8 cellular contexts compared by ENCODE assay signal in genomic region chr11:6022954-6023353, GRCh38. TPM values are rescaled to one million over a fixed set of nuclear protein-coding genes. Genes with fewer than 3 reads are reported as not detected.
A peak's percentile ranks its signal among the peaks of the same experiment; 100 is the strongest.
DNase-seq lines count a peak whose midpoint lies in the region; ATAC-seq and TF ChIP-seq lines count a peak whose summit lies in the region.

No MANE protein-coding gene starts in this region.

- 0 to 2% methylated on average over 4 of the region's 4 CpGs for WGBS in body of pancreas, 2 donors
- WGBS in tibial nerve, 2 donors: 2% methylated on average over 4 of the region's 4 CpGs

- no peak overlapping the region for H3K27ac ChIP-seq in body of pancreas
- no peak overlapping the region for H3K27ac ChIP-seq in tibial nerve

- H3K9me3 ChIP-seq in body of pancreas (no peaks in the 10 kb centered on the region), tibial nerve (no peaks in the 10 kb centered on the region)

- TF ChIP-seq EP300 in tibial nerve (IDR thresholded peaks at IDR 0.05): no peak

- no peaks in the 10 kb centered on the region for H3K4me1 Mint-ChIP-seq in activated T-cell treated with anti-CD3 and anti-CD28 coated beads, Interleukin-2, amount 50 U/mL, for 24 hours (ENCODE audit: low read depth)

- H3K4me1 ChIP-seq in body of pancreas (no peaks in the 10 kb centered on the region), tibial nerve (no peaks in the 10 kb centered on the region)

- TF ChIP-seq CTCF in GM20000 (IDR thresholded peaks at IDR 0.05; ENCODE audit: extremely low read depth, missing control alignments) (no peak), body of pancreas (IDR thresholded peaks at IDR 0.05) (peak; percentile 30 to 72 (median 57)), tibial nerve (IDR thresholded peaks at IDR 0.05) (peak; percentile 17 to 58 (median 35))

- no peaks in the 10 kb centered on the region for H3K27me3 ChIP-seq in body of pancreas
- no peaks in the 10 kb centered on the region for H3K27me3 ChIP-seq in tibial nerve

- H3K9me3 Mint-ChIP-seq in activated T-cell treated with anti-CD3 and anti-CD28 coated beads, Interleukin-2, amount 50 U/mL, for 24 hours: no peaks in the 10 kb centered on the region

- H3K4me3 ChIP-seq in body of pancreas (no peak overlapping the region), tibial nerve (no peak overlapping the region)

- H3K27ac Mint-ChIP-seq in activated T-cell treated with anti-CD3 and anti-CD28 coated beads, Interleukin-2, amount 50 U/mL, for 24 hours: no peak overlapping the region

- peak; percentile 1 for DNase-seq in COR-L47 (lab: John Stamatoyannopoulos, UW)
- peak; percentile 20 for DNase-seq in GM20000 (ENCODE audit: low spot score)
- DNase-seq in NCI-H2227 (lab: John Stamatoyannopoulos, UW; ENCODE audit: unreplicated experiment): peak; percentile 58
- peak in 2 of 4 donors; percentile 9 to 58 for DNase-seq in body of pancreas
- peak; percentile 36 for DNase-seq in iris pigment epithelial cell (ENCODE audit: low read depth)
- peak in 1 of 2 donors; percentile 29 for DNase-seq in tibial nerve (ENCODE audit: low spot score in 2 of 2)
- no peak for DNase-seq in activated T-cell treated with anti-CD3 and anti-CD28 coated beads, Interleukin-2, amount 50 U/mL, for 24 hours

- H3K36me3 ChIP-seq in body of pancreas (replicated peaks in 1 of 2; ENCODE audit: insufficient read depth in 1 of 2, low read depth in 2 of 2) (no peaks in the 10 kb centered on the region), tibial nerve (no peaks in the 10 kb centered on the region)

- intact Hi-C loops in body of pancreas (cut with DNase I): loop anchor here (10.0 kb wide), 1 partner anchor 342 kb away; no protein-coding TSS in a partner anchor

- H3K4me3 Mint-ChIP-seq in activated T-cell treated with anti-CD3 and anti-CD28 coated beads, Interleukin-2, amount 50 U/mL, for 24 hours: no peak overlapping the region

- no peaks in the 10 kb centered on the region for H3K36me3 Mint-ChIP-seq in activated T-cell treated with anti-CD3 and anti-CD28 coated beads, Interleukin-2, amount 50 U/mL, for 24 hours (ENCODE audit: low read depth)

- ATAC-seq in body of pancreas: peak; percentile 70
- no peak for ATAC-seq in GM21515 (IDR thresholded peaks at IDR 0.05; ENCODE audit: unreplicated experiment)

- no peak for TF ChIP-seq POLR2A in body of pancreas (IDR thresholded peaks at IDR 0.05)
- TF ChIP-seq POLR2A in tibial nerve (IDR thresholded peaks at IDR 0.05): no peak

- H3K27me3 Mint-ChIP-seq in activated T-cell treated with anti-CD3 and anti-CD28 coated beads, Interleukin-2, amount 50 U/mL, for 24 hours: peaks cover 34% of the 10 kb centered on the region

RNA-seq across cellular contexts. Expression of gene OR56A1, which starts 7.6 kb away (rescaled TPM):
- total RNA-seq in body of pancreas: not detected
- total RNA-seq in tibial nerve: not detected

RNA-seq across cellular contexts. Expression of gene OR56A4, which starts 16.2 kb away (rescaled TPM):
- total RNA-seq in body of pancreas: not detected
- total RNA-seq in tibial nerve: not detected

RNA-seq across cellular contexts. Expression of gene OR52L1, which starts 36.2 kb away (rescaled TPM):
- total RNA-seq in body of pancreas (not detected), tibial nerve (not detected)

RNA-seq across cellular contexts. Expression of gene OR56A5, which starts 54.7 kb away (rescaled TPM):
- total RNA-seq in body of pancreas: not detected
- total RNA-seq in tibial nerve: not detected
